10 cellular contexts compared by ENCODE assay signal in genomic region chr17:58520843-58521430, GRCh38. TPM values are rescaled to one million over a fixed set of nuclear protein-coding genes. Genes with fewer than 3 reads are reported as not detected.
DNase-seq lines count a peak whose midpoint lies in the region; ATAC-seq and TF ChIP-seq lines count a peak whose summit lies in the region.
"Had no signal": no experiment of that assay in that cellular context is flagged by ENCODE, and none has a peak within 500 bp of the region (broad histone marks: within the 10 kb centered on the region; RNA-seq: fewer than 3 reads in every experiment).

No MANE protein-coding gene starts in this region.

- no peaks in the 10 kb centered on the region for H3K36me3 ChIP-seq in CD4-positive, alpha-beta memory T cell (ENCODE audit: insufficient read depth, low read length)
- no peaks in the 10 kb centered on the region; the same call in 1 of the 2 replicates for H3K36me3 ChIP-seq in HAP-1 (replicated peaks)
- peaks cover 13% of the 10 kb centered on the region for H3K36me3 ChIP-seq in lower lobe of right lung
- H3K36me3 ChIP-seq: neutrophil had no signal

- CTCF ChIA-PET in CD4-positive, alpha-beta memory T cell (lab: Charles Lee; ENCODE audit: partially characterized antibody): interaction anchor here (1.5 kb wide), 1 partner anchor 482 kb away, joined by 3 read pairs; no protein-coding TSS in a partner anchor
- CTCF ChIA-PET in activated CD8-positive, alpha-beta T cell treated with anti-CD3 and anti-CD28 coated beads for 36 hours (lab: Charles Lee): interaction anchor here (0.6 to 1.7 kb wide), 6 partner anchors 13 to 110 kb away, joined by 3 to 6 read pairs (median 4); no protein-coding TSS in a partner anchor

- peak overlapping the region in 3 of 8 donors; percentile 20 to 46 (median 42) for H3K4me3 Mint-ChIP-seq in CD4-positive, alpha-beta memory T cell
- no peak overlapping the region for H3K4me3 Mint-ChIP-seq in activated CD8-positive, alpha-beta T cell treated with anti-CD3 and anti-CD28 coated beads for 36 hours

- in situ Hi-C loops in HAP-1 (cut with MboI; ENCODE audit: low sequenced_read_pairs): loop anchor here (5.0 kb wide), 1 partner anchor 486 kb away; no protein-coding TSS in a partner anchor

- peaks cover 22% of the 10 kb centered on the region for H3K4me1 ChIP-seq in CD4-positive, alpha-beta memory T cell (ENCODE audit: insufficient read depth, low read length)
- H3K4me1 ChIP-seq in HAP-1 (peaks cover 11% of the 10 kb centered on the region), lower lobe of right lung (peaks cover 41% of the 10 kb centered on the region)

- peak overlapping the region in 4 of 7 donors; percentile 22 to 32 (median 30) for H3K27ac Mint-ChIP-seq in CD4-positive, alpha-beta memory T cell
- no peak overlapping the region for H3K27ac Mint-ChIP-seq in activated CD8-positive, alpha-beta T cell treated with anti-CD3 and anti-CD28 coated beads for 36 hours

- TF ChIP-seq CTCF in activated CD8-positive, alpha-beta T cell treated with anti-CD3 and anti-CD28 coated beads for 36 hours (IDR thresholded peaks at IDR 0.05): peak; percentile 44
- peak; percentile 20 for TF ChIP-seq CTCF in lower lobe of right lung (IDR thresholded peaks at IDR 0.05)

- H3K4me1 Mint-ChIP-seq in CD4-positive, alpha-beta memory T cell: peaks cover 13 to 31% (median 21%) of the 10 kb centered on the region in 4 donors
- peaks cover 20% of the 10 kb centered on the region for H3K4me1 Mint-ChIP-seq in activated CD8-positive, alpha-beta T cell treated with anti-CD3 and anti-CD28 coated beads for 36 hours (ENCODE audit: low read depth)

- H3K27ac ChIP-seq in CD4-positive, alpha-beta memory T cell (ENCODE audit: low read depth, low read length): no peak overlapping the region
- H3K27ac ChIP-seq in lower lobe of right lung: no peak overlapping the region
- H3K27ac ChIP-seq: neutrophil had no signal

- peaks cover 0 to 2% (median 0%) of the 10 kb centered on the region in 8 donors for H3K9me3 Mint-ChIP-seq in CD4-positive, alpha-beta memory T cell
- no peaks in the 10 kb centered on the region for H3K9me3 Mint-ChIP-seq in activated CD8-positive, alpha-beta T cell treated with anti-CD3 and anti-CD28 coated beads for 36 hours

- peaks cover 0 to 2% of the 10 kb centered on the region in 2 donors for H3K27me3 Mint-ChIP-seq in CD4-positive, alpha-beta memory T cell
- H3K27me3 Mint-ChIP-seq in activated CD8-positive, alpha-beta T cell treated with anti-CD3 and anti-CD28 coated beads for 36 hours: no peaks in the 10 kb centered on the region

- ATAC-seq in activated CD8-positive, alpha-beta T cell treated with anti-CD3 and anti-CD28 coated beads for 36 hours: no peak
- ATAC-seq in lower lobe of right lung (no peak), GM21381 (IDR thresholded peaks at IDR 0.05; ENCODE audit: unreplicated experiment) (no peak)

- intact Hi-C loops in CD4-positive, alpha-beta memory T cell (cut with micrococcal nuclease): no loop called here
- intact Hi-C loops in activated CD8-positive, alpha-beta T cell treated with anti-CD3 and anti-CD28 coated beads for 36 hours (cut with micrococcal nuclease): no loop called here
- intact Hi-C loops in lower lobe of right lung (cut with DNase I): no loop called here

- H3K4me3 ChIP-seq in CD4-positive, alpha-beta memory T cell (ENCODE audit: low read length in 2 of 2): no peak overlapping the region
- H3K4me3 ChIP-seq in HAP-1 (no peak overlapping the region), lower lobe of right lung (no peak overlapping the region)

- H3K9me3 ChIP-seq in CD4-positive, alpha-beta memory T cell (ENCODE audit: control insufficient read depth in 1 of 2, low read length in 2 of 2): no peaks in the 10 kb centered on the region
- no peaks in the 10 kb centered on the region for H3K9me3 ChIP-seq in HAP-1
- no peaks in the 10 kb centered on the region for H3K9me3 ChIP-seq in lower lobe of right lung
- H3K9me3 ChIP-seq: neutrophil had no signal

- POLR2A ChIA-PET in CD4-positive, alpha-beta memory T cell (lab: Charles Lee; ENCODE audit: partially characterized antibody): no interaction called here
- POLR2A ChIA-PET in activated CD8-positive, alpha-beta T cell treated with anti-CD3 and anti-CD28 coated beads for 36 hours (lab: Charles Lee): interaction anchor here (2.6 to 4.4 kb wide), 2 partner anchors 110 to 138 kb away, joined by 12 to 74 read pairs; no protein-coding TSS in a partner anchor

- no peaks in the 10 kb centered on the region for H3K27me3 ChIP-seq in CD4-positive, alpha-beta memory T cell (ENCODE audit: insufficient read depth, low read length)
- no peaks in the 10 kb centered on the region for H3K27me3 ChIP-seq in HAP-1 (ENCODE audit: low read depth)
- no peaks in the 10 kb centered on the region for H3K27me3 ChIP-seq in lower lobe of right lung (ENCODE audit: low read depth)
- H3K27me3 ChIP-seq: neutrophil had no signal

- DNase-seq in CD4-positive, alpha-beta memory T cell: no peak
- DNase-seq in HAP-1 (ENCODE audit: low spot score in 2 of 2) (peak; percentile 18 to 62), lower lobe of right lung (no peak), NCI-H524 treated with DMSO at 0.1 percent for 48 hours (lab: John Stamatoyannopoulos, UW) (no peak), NCI-H2227 (lab: John Stamatoyannopoulos, UW; ENCODE audit: unreplicated experiment) (no peak), NCI-H345 (lab: John Stamatoyannopoulos, UW) (no peak)
- peak; percentile 27 for DNase-seq in activated CD8-positive, alpha-beta T cell treated with anti-CD3 and anti-CD28 coated beads for 36 hours

- H3K36me3 Mint-ChIP-seq in CD4-positive, alpha-beta memory T cell: peaks cover 0 to 12% of the 10 kb centered on the region in 2 donors
- H3K36me3 Mint-ChIP-seq in activated CD8-positive, alpha-beta T cell treated with anti-CD3 and anti-CD28 coated beads for 36 hours (ENCODE audit: low read depth): peaks cover 3% of the 10 kb centered on the region

RNA-seq across cellular contexts. Expression of gene MTMR4, which starts 6.5 kb away (rescaled TPM):
- total RNA-seq in CD4-positive, alpha-beta memory T cell: 10 to 100 TPM; 60.4 to 65.7 TPM
- polyA plus RNA-seq in CD4-positive, alpha-beta memory T cell: 10 to 100 TPM; 17.5 to 23.5 TPM
- total RNA-seq in activated CD8-positive, alpha-beta T cell treated with anti-CD3 and anti-CD28 coated beads for 36 hours: 10 to 100 TPM; 73.3 to 82.1 TPM
- 37.3 TPM for total RNA-seq in lower lobe of right lung

RNA-seq across cellular contexts. Expression of gene HSF5, which starts 32.7 kb away (rescaled TPM):
- total RNA-seq in CD4-positive, alpha-beta memory T cell: 1 to 10 TPM; 2.1 to 2.4 TPM
- 1 to 10 TPM in 1 of 2 donors, under 1 TPM in 1; 0.84 to 1.4 TPM for polyA plus RNA-seq in CD4-positive, alpha-beta memory T cell
- total RNA-seq in activated CD8-positive, alpha-beta T cell treated with anti-CD3 and anti-CD28 coated beads for 36 hours: 1 to 10 TPM; 3.2 to 3.9 TPM
- 0.32 TPM for total RNA-seq in lower lobe of right lung
- total RNA-seq: subcutaneous adipose tissue had no signal

Comparison
In these comparisons a context has a peak if more than half of its experiments do, and no peak if none do; other contexts are left out.
1. DNase-seq: peak in HAP-1 (2 of 2) and activated CD8-positive, alpha-beta T cell treated with anti-CD3 and anti-CD28 coated beads for 36 hours (single experiment); none in CD4-positive, alpha-beta memory T cell (0 of 5), lower lobe of right lung (single experiment), NCI-H524 treated with DMSO at 0.1 percent for 48 hours (single experiment), NCI-H2227 (single experiment) and NCI-H345 (single experiment).